In the genomic region with DNA sequence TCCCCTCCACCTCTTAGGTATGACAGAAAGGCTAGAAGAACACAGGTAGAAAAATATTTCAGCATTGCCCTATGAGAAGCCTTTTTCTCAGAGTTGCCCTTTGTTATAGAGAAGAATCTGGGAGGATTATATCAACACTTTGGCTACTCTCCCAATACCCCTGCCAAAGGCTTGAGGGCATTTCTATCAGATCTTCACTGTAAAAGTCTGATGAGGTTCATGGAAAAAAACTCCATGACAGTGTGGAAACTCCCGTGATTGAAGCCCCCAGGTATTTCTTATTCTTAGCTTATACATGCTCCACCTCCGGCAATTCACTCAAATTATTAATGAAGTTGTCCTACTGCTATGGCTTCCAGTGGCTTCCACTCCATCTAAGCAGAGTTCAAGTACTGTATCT, we compare ENCODE assay signal across 19 cellular contexts.
DNase-seq lines count a peak whose midpoint lies in the region; ATAC-seq and TF ChIP-seq lines count a peak whose summit lies in the region.
"Had no signal": no experiment of that assay in that cellular context is flagged by ENCODE, and none has a peak within 500 bp of the region (broad histone marks: within the 10 kb centered on the region; RNA-seq: fewer than 3 reads in every experiment).

No MANE protein-coding gene starts in this region.

- H3K4me2 ChIP-seq in GM23338, result no peak overlapping the region
- H3K4me2 ChIP-seq: BLaER1 treated with 17β-estradiol and CSF1 and Interleukin-3, amounts not matched to agents 10 nM and 100 nM had no signal

- no peaks in the 10 kb centered on the region for H3K27me3 Mint-ChIP-seq in GM23338 (ENCODE audit: insufficient read depth, low read depth, poor library complexity)
- no peaks in the 10 kb centered on the region for H3K27me3 Mint-ChIP-seq in mesothelial cell of epicardium (ENCODE audit: low read depth)
- no peaks in the 10 kb centered on the region for H3K27me3 Mint-ChIP-seq in activated T-helper 17 cell treated with anti-CD3 and anti-CD28 coated beads, Interleukin-2, amount 50 U/mL, for 72 hours
- H3K27me3 Mint-ChIP-seq: CD4-positive, alpha-beta T cell had no signal

- H3K4me1 Mint-ChIP-seq in GM23338 (no peaks in the 10 kb centered on the region; the same call in 2 of the 3 replicates), mesothelial cell of epicardium (peaks cover 18% of the 10 kb centered on the region)
- H3K4me1 Mint-ChIP-seq in activated T-helper 17 cell treated with anti-CD3 and anti-CD28 coated beads, Interleukin-2, amount 50 U/mL, for 72 hours, result no peaks in the 10 kb centered on the region

- H3K79me2 ChIP-seq in GM23338 (replicated peaks; ENCODE audit: insufficient read depth), result no peaks in the 10 kb centered on the region

- no peak overlapping the region for H3K27ac ChIP-seq in GM23338 (ENCODE audit: low read depth)
- H3K27ac ChIP-seq: BLaER1 treated with 17β-estradiol and CSF1 and Interleukin-3, amounts not matched to agents 10 nM and 100 nM; C4-2B had no signal

- no peak overlapping the region; the same call in 1 of the 2 replicates for H2AFZ ChIP-seq in GM23338

- H3K4me3 Mint-ChIP-seq in GM23338 (no peak overlapping the region), mesothelial cell of epicardium (no peak overlapping the region)
- H3K4me3 Mint-ChIP-seq in activated T-helper 17 cell treated with anti-CD3 and anti-CD28 coated beads, Interleukin-2, amount 50 U/mL, for 72 hours, result no peak overlapping the region
- H3K4me3 Mint-ChIP-seq: CD4-positive, alpha-beta T cell; CD8-positive, alpha-beta T cell had no signal

- H3K36me3 ChIP-seq in GM23338 (ENCODE audit: insufficient read depth), result no peaks in the 10 kb centered on the region
- H3K36me3 ChIP-seq: BLaER1 treated with 17β-estradiol and CSF1 and Interleukin-3, amounts not matched to agents 10 nM and 100 nM had no signal

- H3K9me3 Mint-ChIP-seq in GM23338 (no peaks in the 10 kb centered on the region), mesothelial cell of epicardium (no peaks in the 10 kb centered on the region)
- H3K9me3 Mint-ChIP-seq in activated T-helper 17 cell treated with anti-CD3 and anti-CD28 coated beads, Interleukin-2, amount 50 U/mL, for 72 hours, result no peaks in the 10 kb centered on the region

- H3K27me3 ChIP-seq in GM23338 (ENCODE audit: insufficient read depth), result no peaks in the 10 kb centered on the region
- H3K27me3 ChIP-seq: BLaER1 treated with 17β-estradiol and CSF1 and Interleukin-3, amounts not matched to agents 10 nM and 100 nM had no signal

- no peaks in the 10 kb centered on the region for H3F3A ChIP-seq in GM23338 (replicated peaks; ENCODE audit: low read depth)

- no peak for TF ChIP-seq CTCF in GM23338 (conservative IDR thresholded peaks at IDR 0.05; ENCODE audit: low read depth in 2 of 2)
- no peak for TF ChIP-seq CTCF in mesothelial cell of epicardium (IDR thresholded peaks at IDR 0.05; ENCODE audit: unreplicated experiment)

- ATAC-seq in GM23338, result no peak
- no peak for ATAC-seq in activated T-helper 17 cell treated with anti-CD3 and anti-CD28 coated beads, Interleukin-2, amount 50 U/mL, for 72 hours (replicated peaks)
- no peak for ATAC-seq in left cardiac atrium
- ATAC-seq: CD8-positive, alpha-beta T cell; GM12878 had no signal

- H4K20me1 ChIP-seq in GM23338 (replicated peaks; ENCODE audit: insufficient read depth), result no peaks in the 10 kb centered on the region
- H4K20me1 ChIP-seq: BLaER1 treated with 17β-estradiol and CSF1 and Interleukin-3, amounts not matched to agents 10 nM and 100 nM had no signal

- H3K4me3 ChIP-seq in GM23338, result no peak overlapping the region
- H3K4me3 ChIP-seq: BLaER1 treated with 17β-estradiol and CSF1 and Interleukin-3, amounts not matched to agents 10 nM and 100 nM; GM12878 had no signal

- H3K4me1 ChIP-seq in GM23338 (ENCODE audit: insufficient read depth), result no peaks in the 10 kb centered on the region
- H3K4me1 ChIP-seq: BLaER1 treated with 17β-estradiol and CSF1 and Interleukin-3, amounts not matched to agents 10 nM and 100 nM; Caco-2 had no signal

- no peak for DNase-seq in GM23338 (ENCODE audit: low spot score)
- peak; percentile 58 for DNase-seq in NCI-H226
- DNase-seq in mesothelial cell of epicardium (ENCODE audit: low spot score in 2 of 2, unreplicated experiment in 2 of 2), result no peak
- DNase-seq in NCI-H510A (lab: John Stamatoyannopoulos, UW), result no peak
- no peak for DNase-seq in SW 1271 (lab: John Stamatoyannopoulos, UW)
- no peak for DNase-seq in left cardiac atrium
- DNase-seq: 8988T; ACHN; Caco-2; Calu3; CD4-positive, alpha-beta T cell; CD8-positive, alpha-beta T cell; DMS79 treated with DMSO at 0.1 percent for 48 hours; EL; GDM1 had no signal

- H3K9me2 ChIP-seq in GM23338 (ENCODE audit: insufficient read depth), result no peaks in the 10 kb centered on the region

- no peaks in the 10 kb centered on the region for H3K36me3 Mint-ChIP-seq in GM23338 (ENCODE audit: low read depth)
- no peaks in the 10 kb centered on the region for H3K36me3 Mint-ChIP-seq in mesothelial cell of epicardium
- no peaks in the 10 kb centered on the region for H3K36me3 Mint-ChIP-seq in activated T-helper 17 cell treated with anti-CD3 and anti-CD28 coated beads, Interleukin-2, amount 50 U/mL, for 72 hours (ENCODE audit: low read depth)
- H3K36me3 Mint-ChIP-seq: CD8-positive, alpha-beta T cell had no signal

- intact Hi-C loops in left cardiac atrium (cut with DNase I), result no loop called here

- peak overlapping the region; percentile 58 for H3K27ac Mint-ChIP-seq in GM23338
- peak overlapping the region; percentile 27 for H3K27ac Mint-ChIP-seq in mesothelial cell of epicardium
- H3K27ac Mint-ChIP-seq in activated T-helper 17 cell treated with anti-CD3 and anti-CD28 coated beads, Interleukin-2, amount 50 U/mL, for 72 hours, result no peak overlapping the region
- H3K27ac Mint-ChIP-seq: CD4-positive, alpha-beta T cell; CD8-positive, alpha-beta T cell had no signal

TF ChIP-seq in GM23338, 12 proteins besides CTCF, POLR2A, EP300 and RAD21:
- TF ChIP-seq STAT1 (IDR thresholded peaks at IDR 0.05; ENCODE audit: unreplicated experiment), result no peak
- no peak for TF ChIP-seq CREB1 (CRISPR knock-in tag; IDR thresholded peaks at IDR 0.05; ENCODE audit: low read depth)
- no peak for TF ChIP-seq EZH2 (IDR thresholded peaks at IDR 0.05; ENCODE audit: low read depth, unreplicated experiment)
- no peak for TF ChIP-seq JUNB (IDR thresholded peaks at IDR 0.05; ENCODE audit: unreplicated experiment)
- TF ChIP-seq, protein P1, sequence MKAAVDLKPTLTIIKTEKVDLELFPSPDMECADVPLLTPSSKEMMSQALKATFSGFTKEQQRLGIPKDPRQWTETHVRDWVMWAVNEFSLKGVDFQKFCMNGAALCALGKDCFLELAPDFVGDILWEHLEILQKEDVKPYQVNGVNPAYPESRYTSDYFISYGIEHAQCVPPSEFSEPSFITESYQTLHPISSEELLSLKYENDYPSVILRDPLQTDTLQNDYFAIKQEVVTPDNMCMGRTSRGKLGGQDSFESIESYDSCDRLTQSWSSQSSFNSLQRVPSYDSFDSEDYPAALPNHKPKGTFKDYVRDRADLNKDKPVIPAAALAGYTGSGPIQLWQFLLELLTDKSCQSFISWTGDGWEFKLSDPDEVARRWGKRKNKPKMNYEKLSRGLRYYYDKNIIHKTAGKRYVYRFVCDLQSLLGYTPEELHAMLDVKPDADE (IDR thresholded peaks at IDR 0.05), result no peak
